ENCODE assay signal across 1 cellular context in genomic region chr3:20054549-20054987, GRCh38.
TF ChIP-seq lines count a peak whose summit lies in the region.

No MANE protein-coding gene starts in this region.

TF ChIP-seq in GM12878, 131 proteins besides CTCF, POLR2A, EP300 and RAD21 (continued from another document and continues in another):
- TF ChIP-seq CEBPZ (IDR thresholded peaks at IDR 0.05; ENCODE audit: low read depth, low read length) (no peak), BCL11A (IDR thresholded peaks at IDR 0.05; ENCODE audit: low read depth, low read length) (no peak), RBBP5 (conservative IDR thresholded peaks at IDR 0.05) (no peak), ETV6 (conservative IDR thresholded peaks at IDR 0.05 in 1 of 2, IDR thresholded peaks at IDR 0.05 in 1 of 2; ENCODE audit: borderline replicate concordance in 1 of 2, low read depth in 1 of 2) (0 out of 4 replicates have a peak, but pooled peaks of 1 of the 2 experiments have one; percentile 21), NBN (IDR thresholded peaks at IDR 0.05) (no peak), ATF2 (IDR thresholded peaks at IDR 0.05; ENCODE audit: low read length) (no peak), ZBTB11 (CRISPR knock-in tag; IDR thresholded peaks at IDR 0.05) (no peak), MEF2B (IDR thresholded peaks at IDR 0.05; ENCODE audit: partially characterized antibody, poor library complexity, severe bottlenecking) (no peak), IKZF1 (conservative IDR thresholded peaks at IDR 0.05) (0 out of 2 replicates have a peak, but pooled peaks have one; percentile 31), HSF1 (IDR thresholded peaks at IDR 0.05; ENCODE audit: low read depth, low read length) (no peak), DPF2 (IDR thresholded peaks at IDR 0.05) (peak; percentile 37; the same call in 1 of the 2 replicates), HCFC1 (IDR thresholded peaks at IDR 0.05; ENCODE audit: low read length) (no peak), ATF3 (IDR thresholded peaks at IDR 0.05; ENCODE audit: borderline replicate concordance, extremely low read depth, low read depth, low read length) (no peak), BHLHE40 (IDR thresholded peaks at IDR 0.05; ENCODE audit: borderline replicate concordance in 1 of 2, low read depth in 2 of 2, low read length in 1 of 2) (peak in 1 of 2 experiments; percentile 43; a peak in 1 of 4 replicates), SP1 (IDR thresholded peaks at IDR 0.05; ENCODE audit: low read depth, low read length) (no peak), IKZF2 (IDR thresholded peaks at IDR 0.05) (peak; percentile 39 to 58; a peak in 2 of 4 replicates), RUNX3 (IDR thresholded peaks at IDR 0.05; ENCODE audit: low read length) (peak; percentile 50; the same call in 1 of the 2 replicates), SMAD5 (IDR thresholded peaks at IDR 0.05; ENCODE audit: low read depth) (no peak), NKRF (conservative IDR thresholded peaks at IDR 0.05) (no peak), TCF7 (IDR thresholded peaks at IDR 0.05; ENCODE audit: borderline replicate concordance) (no peak), E2F4 (IDR thresholded peaks at IDR 0.05; ENCODE audit: low read depth, low read length) (no peak), HDAC6 (IDR thresholded peaks at IDR 0.05; ENCODE audit: unreplicated experiment) (no peak), REST (IDR thresholded peaks at IDR 0.05; ENCODE audit: low read depth, low read length) (no peak), STAT3 (IDR thresholded peaks at IDR 0.05; ENCODE audit: low read depth, low read length) (no peak), LARP7 (IDR thresholded peaks at IDR 0.05) (no peak), E4F1 (IDR thresholded peaks at IDR 0.05; ENCODE audit: borderline replicate concordance, partially characterized antibody) (no peak), FOXM1 (IDR thresholded peaks at IDR 0.05; ENCODE audit: low read depth, low read length) (no peak), SUPT20H (IDR thresholded peaks at IDR 0.05; ENCODE audit: borderline replicate concordance, control insufficient read depth, low read depth, low read length) (no peak), ZNF592 (IDR thresholded peaks at IDR 0.05) (no peak)
